ENCODE assay signal across 19 cellular contexts in genomic region chr3:182741214-182741613, GRCh38. TPM values are rescaled to one million over a fixed set of nuclear protein-coding genes. Genes with fewer than 3 reads are reported as not detected.
DNase-seq lines count a peak whose midpoint lies in the region; ATAC-seq, FAIRE-seq and TF ChIP-seq lines count a peak whose summit lies in the region.
"Had no signal": no experiment of that assay in that cellular context is flagged by ENCODE, and none has a peak within 500 bp of the region (broad histone marks: within the 10 kb centered on the region; RNA-seq: fewer than 3 reads in every experiment).

No MANE protein-coding gene starts in this region.

- peaks cover 11% of the 10 kb centered on the region; the same call in 1 of the 2 replicates for H3K79me2 ChIP-seq in PC-9 (ENCODE audit: low read depth)

- peak overlapping the region; percentile 47; the same call in 1 of the 2 replicates for H3K4me3 ChIP-seq in PC-9
- no peak overlapping the region for H3K4me3 ChIP-seq in pancreas
- no peak overlapping the region for H3K4me3 ChIP-seq in thyroid gland (replicated peaks in 1 of 3)
- H3K4me3 ChIP-seq: BLaER1 treated with 17β-estradiol and CSF1 and Interleukin-3, amounts not matched to agents 10 nM and 100 nM; GM23248 had no signal

- H3K36me3 ChIP-seq in PC-9 (ENCODE audit: low read depth), result no peaks in the 10 kb centered on the region
- no peaks in the 10 kb centered on the region for H3K36me3 ChIP-seq in pancreas
- H3K36me3 ChIP-seq in thyroid gland, result no peaks in the 10 kb centered on the region
- H3K36me3 ChIP-seq: BLaER1 treated with 17β-estradiol and CSF1 and Interleukin-3, amounts not matched to agents 10 nM and 100 nM had no signal

- peak overlapping the region; percentile 78 for H3K4me3 Mint-ChIP-seq in type B pancreatic cell
- H3K4me3 Mint-ChIP-seq: CD4-positive, alpha-beta memory T cell; H9 had no signal

- H3K27me3 ChIP-seq in PC-9 (ENCODE audit: insufficient read depth, low read depth), result no peaks in the 10 kb centered on the region
- H3K27me3 ChIP-seq in pancreas, result no peaks in the 10 kb centered on the region
- no peaks in the 10 kb centered on the region for H3K27me3 ChIP-seq in thyroid gland
- H3K27me3 ChIP-seq in foreskin keratinocyte, result no peaks in the 10 kb centered on the region
- H3K27me3 ChIP-seq: BLaER1 treated with 17β-estradiol and CSF1 and Interleukin-3, amounts not matched to agents 10 nM and 100 nM had no signal

- H3K4me1 ChIP-seq in PC-9 (replicated peaks; ENCODE audit: insufficient read depth) (peaks cover 54% of the 10 kb centered on the region), pancreas (peaks cover 7 to 14% (median 14%) of the 10 kb centered on the region in 3 donors), thyroid gland (no peaks in the 10 kb centered on the region), foreskin keratinocyte (peaks cover 16% of the 10 kb centered on the region)
- H3K4me1 ChIP-seq: BLaER1 treated with 17β-estradiol and CSF1 and Interleukin-3, amounts not matched to agents 10 nM and 100 nM had no signal

- H3K9me3 Mint-ChIP-seq in type B pancreatic cell, result peaks cover 5% of the 10 kb centered on the region
- H3K9me3 Mint-ChIP-seq: CD4-positive, alpha-beta memory T cell; H9 had no signal

- peaks cover 45% of the 10 kb centered on the region for H3F3A ChIP-seq in PC-9 (ENCODE audit: insufficient read depth, low read depth)

- no TSS peak for BruUV-seq in PC-9 (replicated peaks; lab: Mats Ljungman, UMichigan)

- peaks cover 3% of the 10 kb centered on the region for H3K27me3 Mint-ChIP-seq in type B pancreatic cell

- no peaks in the 10 kb centered on the region for H3K36me3 Mint-ChIP-seq in type B pancreatic cell
- H3K36me3 Mint-ChIP-seq: CD4-positive, alpha-beta memory T cell had no signal

- peak overlapping the region; percentile 74 for H2AFZ ChIP-seq in PC-9

- no peaks in the 10 kb centered on the region for H4K20me1 ChIP-seq in PC-9 (ENCODE audit: insufficient read depth)
- H4K20me1 ChIP-seq: BLaER1 treated with 17β-estradiol and CSF1 and Interleukin-3, amounts not matched to agents 10 nM and 100 nM had no signal

- CTCF ChIA-PET in PC-9 (lab: Charles Lee), result interaction anchor here (0.6 kb wide), 1 partner anchor 1117 kb away, joined by 3 read pairs; no protein-coding TSS in a partner anchor

- peak overlapping the region; percentile 98 for H3K27ac Mint-ChIP-seq in type B pancreatic cell
- H3K27ac Mint-ChIP-seq: H9 had no signal

- TF ChIP-seq CTCF in PC-9 (conservative IDR thresholded peaks at IDR 0.05), result no peak
- TF ChIP-seq CTCF in pancreas (IDR thresholded peaks at IDR 0.05), result no peak
- no peak for TF ChIP-seq CTCF in type B pancreatic cell (conservative IDR thresholded peaks at IDR 0.05)
- TF ChIP-seq CTCF in thyroid gland (IDR thresholded peaks at IDR 0.05), result no peak
- no peak for TF ChIP-seq CTCF in foreskin keratinocyte (conservative IDR thresholded peaks at IDR 0.05)

- DNase-seq in PC-9 (no peak), pancreas (no peak), type B pancreatic cell (ENCODE audit: extremely low spot score, unreplicated experiment) (no peak), thyroid gland (no peak), foreskin keratinocyte (no peak)
- DNase-seq: Caco-2; CD4-positive, alpha-beta memory T cell; DND-41; GM23248; H9; IMR-90; NCI-H1694; NCI-H748 treated with DMSO at 0.1 percent for 48 hours; Right ventricle myocardium superior had no signal

- no peak for TF ChIP-seq POLR2A in thyroid gland (IDR thresholded peaks at IDR 0.05)

- peaks cover 26% of the 10 kb centered on the region for H3K4me1 Mint-ChIP-seq in type B pancreatic cell (ENCODE audit: unreplicated experiment)
- H3K4me1 Mint-ChIP-seq: CD4-positive, alpha-beta memory T cell had no signal

- ATAC-seq in pancreas (no peak), HG02763 (IDR thresholded peaks at IDR 0.05; ENCODE audit: unreplicated experiment) (no peak), foreskin keratinocyte (no peak)

- no peaks in the 10 kb centered on the region for H3K9me2 ChIP-seq in PC-9 (ENCODE audit: insufficient read depth)

- H3K27ac ChIP-seq in PC-9, result peak overlapping the region; percentile 98
- no peak overlapping the region for H3K27ac ChIP-seq in pancreas
- H3K27ac ChIP-seq in thyroid gland, result no peak overlapping the region
- H3K27ac ChIP-seq in foreskin keratinocyte, result no peak overlapping the region
- H3K27ac ChIP-seq: BLaER1 treated with 17β-estradiol and CSF1 and Interleukin-3, amounts not matched to agents 10 nM and 100 nM; GM23248 had no signal

- POLR2A ChIA-PET in PC-9 (lab: Charles Lee; ENCODE audit: unreplicated experiment), result interaction anchor here (0.8 kb wide), 2 partner anchors 13 to 520 kb away, joined by 7 to 11 read pairs; no protein-coding TSS in a partner anchor

- peak overlapping the region; percentile 80 for H3K4me2 ChIP-seq in PC-9
- H3K4me2 ChIP-seq: BLaER1 treated with 17β-estradiol and CSF1 and Interleukin-3, amounts not matched to agents 10 nM and 100 nM had no signal

- peak; percentile 50 for FAIRE-seq in endometrium (lab: Jason Lieb, UNC)
- peak; percentile 98 for FAIRE-seq in pancreas (lab: Jason Lieb, UNC)
- FAIRE-seq: GM12891, HTR-8/SVneo had no signal

- 97 to 98% methylated on average over 3 of the region's 3 CpGs for WGBS in pancreas, 2 donors
- 93 to 95% methylated on average over 3 of the region's 3 CpGs for WGBS in thyroid gland, 2 donors

- H3K9me3 ChIP-seq in PC-9 (ENCODE audit: insufficient read depth, low read depth) (no peaks in the 10 kb centered on the region), pancreas (no peaks in the 10 kb centered on the region), thyroid gland (no peaks in the 10 kb centered on the region)
- H3K9me3 ChIP-seq: BLaER1 treated with 17β-estradiol and CSF1 and Interleukin-3, amounts not matched to agents 10 nM and 100 nM; Caco-2 had no signal

- intact Hi-C loops in PC-9 (cut with micrococcal nuclease; ENCODE audit: unreplicated experiment), result no loop called here
- intact Hi-C loops in pancreas (cut with DNase I), result no loop called here
- intact Hi-C loops in thyroid gland (cut with DNase I), result no loop called here

RNA-seq across cellular contexts. Expression of gene ATP11B, which starts 52.1 kb away (rescaled TPM):
- total RNA-seq in PC-9 (2021), result 48.3 and 66.5 TPM in 2 replicates
- total RNA-seq in pancreas, result 10 to 100 TPM; 24.2 to 50.2 (median 30.7) TPM
- polyA plus RNA-seq in pancreas, result 1 to 10 TPM; 3.2 to 7.8 TPM
- total RNA-seq in type B pancreatic cell (ENCODE audit: low replicate concordance), result 73.4 and 92.5 TPM in 2 replicates
- total RNA-seq in thyroid gland, result 10 to 100 TPM; 53.1 to 69.9 (median 61.1) TPM
- total RNA-seq in foreskin keratinocyte, result 45.3 and 46.0 TPM in 2 replicates
- 8.2 and 9.2 TPM in 2 replicates for polyA plus RNA-seq in foreskin keratinocyte
